Comparison of ENCODE assay signal across 26 cellular contexts in the genomic region with DNA sequence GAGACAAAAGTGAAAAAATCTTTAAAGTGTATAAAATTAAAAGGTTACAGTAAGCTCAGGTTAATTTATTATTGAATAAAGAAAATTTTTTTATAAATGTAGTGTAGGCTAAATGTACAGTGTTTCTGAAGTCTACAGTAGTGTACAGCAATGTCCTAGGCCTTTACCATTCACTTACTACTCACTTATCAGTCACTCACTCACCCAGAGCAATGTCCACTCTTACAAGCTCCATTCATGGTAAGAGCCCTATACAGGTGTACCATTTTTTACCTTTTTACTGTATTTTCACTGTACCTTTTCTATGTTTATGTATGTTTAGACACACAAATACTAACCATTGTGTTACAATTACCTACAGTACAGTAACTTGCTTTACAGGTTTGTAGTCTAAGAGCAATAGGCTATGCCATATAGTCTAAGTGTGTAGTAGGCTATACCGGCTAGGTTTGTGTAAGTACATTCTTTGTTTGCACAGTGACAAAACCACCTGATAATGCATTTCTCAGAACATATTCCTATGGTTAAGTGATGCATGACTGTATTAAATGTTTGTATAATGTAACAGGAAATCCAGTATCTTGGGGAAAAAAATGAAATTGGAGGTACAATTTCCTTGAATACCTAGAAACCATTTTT.
"Had no signal": no experiment of that assay in that cellular context is flagged by ENCODE, and none has a peak within 500 bp of the region (broad histone marks: within the 10 kb centered on the region; RNA-seq: fewer than 3 reads in every experiment).

No MANE protein-coding gene starts in this region.

- H3K4me1 Mint-ChIP-seq: activated B cell treated with CpG ODN at 0.5 μM for 24 hours; central memory CD8-positive, alpha-beta T cell; memory B cell; nephron had no signal

- H3K4me3 Mint-ChIP-seq: activated B cell treated with CpG ODN at 0.5 μM for 24 hours; activated naive CD8-positive, alpha-beta T cell; activated T-cell treated with anti-CD3 and anti-CD28 coated beads, Interleukin-2, amount 50 U/mL, for 4 hours; central memory CD8-positive, alpha-beta T cell; memory B cell; nephron; T-helper 17 cell; type B pancreatic cell had no signal

- H3K27ac Mint-ChIP-seq: activated B cell treated with CpG ODN at 0.5 μM for 24 hours; activated naive CD8-positive, alpha-beta T cell; activated T-helper 2 cell treated with anti-CD3 and anti-CD28 coated beads, Interferon-gamma antibody, Interleukin-2, Interleukin-4, amounts not matched to agents 10 μg/mL and 5 μg/mL and 100 μg/mL, durations not matched to agents 14 hours and 24 hours and 36 hours; memory B cell; nephron; T-helper 17 cell; type B pancreatic cell had no signal

- H3K4me3 ChIP-seq: adrenal gland, ascending aorta, ovary, sigmoid colon, thoracic aorta had no signal

- H3K36me3 Mint-ChIP-seq: memory B cell, type B pancreatic cell had no signal

- H3K27me3 ChIP-seq: adrenal gland, ascending aorta, brain microvascular endothelial cell, neutrophil, ovary, sigmoid colon had no signal

- H3K9me3 ChIP-seq: adrenal gland, neutrophil, thoracic aorta had no signal

- ATAC-seq: activated T-cell treated with anti-CD3 and anti-CD28 coated beads, Interleukin-2, amount 50 U/mL, for 4 hours; T-helper 17 cell had no signal

- H3K4me1 ChIP-seq: adrenal gland, ascending aorta, sigmoid colon had no signal

- FAIRE-seq: colon had no signal

- H3K27me3 Mint-ChIP-seq: memory B cell, type B pancreatic cell had no signal

- DNase-seq: activated B cell treated with CpG ODN at 0.5 μM for 24 hours; activated CD4-positive, alpha-beta T cell treated with anti-CD3 and anti-CD28 coated beads for 4 hours; activated CD4-positive, alpha-beta T cell treated with anti-CD3 and anti-CD28 coated beads, Interleukin-2, amount 50 U/mL, for 48 hours; activated CD8-positive, alpha-beta memory T cell treated with anti-CD3 and anti-CD28 coated beads, Interleukin-2, amount 50 U/mL, for 48 hours; activated naive CD4-positive, alpha-beta T cell; activated T-cell treated with anti-CD3 and anti-CD28 coated beads, Interleukin-2, amount 50 U/mL, for 4 hours; adrenal gland; brain microvascular endothelial cell; effector memory CD4-positive, alpha-beta T cell; ovary; sigmoid colon; stimulated activated CD4-positive, alpha-beta T cell treated with anti-CD3 and anti-CD28 coated beads, Interleukin-2, amount 100 ng/mL, for 48 hours; stimulated activated CD8-positive, alpha-beta memory T cell treated with anti-CD3 and anti-CD28 coated beads, Interleukin-4, amount 100 ng/mL, for 48 hours; stimulated activated naive CD4-positive, alpha-beta T cell treated with Interleukin-2 at 50 U/mL for 16 hours; SW 1271; T-helper 17 cell had no signal

- H3K36me3 ChIP-seq: adrenal gland, ascending aorta, brain microvascular endothelial cell, neutrophil, ovary, sigmoid colon, thoracic aorta had no signal

- H3K27ac ChIP-seq: adrenal gland, ascending aorta, brain microvascular endothelial cell, neutrophil, ovary, sigmoid colon, thoracic aorta had no signal
